ENCODE assay signal across 27 cellular contexts in the genomic region with DNA sequence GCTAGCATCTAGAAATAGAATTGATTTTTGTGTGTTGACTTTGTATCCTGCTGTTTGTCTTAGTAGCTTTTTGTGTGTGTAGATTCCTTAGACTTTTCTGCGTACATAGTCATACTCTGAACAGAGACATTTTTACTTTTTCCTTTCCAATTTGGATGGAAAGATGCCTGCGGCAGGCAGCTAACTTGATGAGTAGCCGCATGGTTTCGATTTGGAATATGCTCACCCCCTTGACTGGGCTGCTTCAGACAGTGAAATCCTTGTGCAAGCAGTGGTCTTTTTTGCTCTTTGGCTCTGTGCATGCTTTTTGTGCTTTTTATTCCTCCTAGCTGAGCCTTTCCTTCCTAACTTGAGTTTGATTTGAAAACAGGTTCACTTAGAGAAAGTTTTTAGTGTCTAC.
A peak's percentile ranks its signal among the peaks of the same experiment; 100 is the strongest.
DNase-seq lines count a peak whose midpoint lies in the region; ATAC-seq, FAIRE-seq and TF ChIP-seq lines count a peak whose summit lies in the region.
"Had no signal": no experiment of that assay in that cellular context is flagged by ENCODE, and none has a peak within 500 bp of the region (broad histone marks: within the 10 kb centered on the region; RNA-seq: fewer than 3 reads in every experiment).

No MANE protein-coding gene starts in this region.

- no peaks in the 10 kb centered on the region for H3K36me3 Mint-ChIP-seq in type B pancreatic cell
- H3K36me3 Mint-ChIP-seq: activated CD4-positive, alpha-beta memory T cell treated with anti-CD3 and anti-CD28 coated beads for 36 hours had no signal

- H3K4me1 ChIP-seq in HepG2 (ENCODE audit: insufficient read depth, low read length) (peaks cover 45% of the 10 kb centered on the region), right lobe of liver (no peaks in the 10 kb centered on the region), K562 (replicated peaks in 1 of 2; ENCODE audit: control insufficient read depth in 2 of 2, insufficient read depth in 2 of 2, low read length in 2 of 2) (peaks cover 7 to 34% of the 10 kb centered on the region in 2 experiments; a peak in 4 of 5 replicates), tibial artery (peaks cover 0 to 42% (median 18%) of the 10 kb centered on the region in 4 donors)
- H3K4me1 ChIP-seq: uterus had no signal

- H3K9me1 ChIP-seq in K562 (ENCODE audit: control insufficient read depth, insufficient read depth, low read length) = no peaks in the 10 kb centered on the region

- H3K27me3 ChIP-seq in HepG2 (ENCODE audit: control insufficient read depth in 1 of 2, insufficient read depth in 2 of 2, low read length in 2 of 2) (peaks cover 0 to 4% of the 10 kb centered on the region in 2 experiments; a peak in 1 of 5 replicates), right lobe of liver (no peaks in the 10 kb centered on the region), K562 (ENCODE audit: control insufficient read depth in 2 of 2, insufficient read depth in 2 of 2, low read length in 2 of 2) (no peaks in the 10 kb centered on the region), tibial artery (no peaks in the 10 kb centered on the region)
- H3K27me3 ChIP-seq: BLaER1, Peyer's patch, uterus had no signal

- H3K9me3 ChIP-seq in HepG2 (ENCODE audit: low read length) (no peaks in the 10 kb centered on the region), right lobe of liver (no peaks in the 10 kb centered on the region), K562 (replicated peaks; ENCODE audit: control insufficient read depth, insufficient read depth, low read depth, low read length) (no peaks in the 10 kb centered on the region), tibial artery (no peaks in the 10 kb centered on the region)
- H3K9me3 ChIP-seq: BLaER1, Peyer's patch, uterus had no signal

- POLR2A ChIA-PET in HepG2 (lab: Yijun Ruan, JAX) = no interaction called here
- POLR2A ChIA-PET in K562 (lab: Yijun Ruan, JAX) = interaction anchor here (0.6 to 1.8 kb wide), 4 partner anchors 10 to 67 kb away, joined by 3 to 5 read pairs (median 4); no protein-coding TSS in a partner anchor

- intact Hi-C loops in HepG2 (cut with micrococcal nuclease; ENCODE audit: unreplicated experiment) = no loop called here
- intact Hi-C loops in right lobe of liver (cut with DNase I) = no loop called here
- intact Hi-C loops in K562 (cut with micrococcal nuclease) = no loop called here
- intact Hi-C loops in tibial artery (cut with DNase I; ENCODE audit: low total_unique reads) = no loop called here

- no peaks in the 10 kb centered on the region for H4K20me1 ChIP-seq in HepG2 (ENCODE audit: insufficient read depth, low read length)
- H4K20me1 ChIP-seq in K562 (replicated peaks; ENCODE audit: control insufficient read depth, insufficient read depth, low read length) = no peaks in the 10 kb centered on the region
- H4K20me1 ChIP-seq: BLaER1 had no signal

- no peak for ATAC-seq in HepG2
- no peak for ATAC-seq in right lobe of liver
- ATAC-seq in K562 = no peak
- no peak for ATAC-seq in HG03520 (IDR thresholded peaks at IDR 0.05; ENCODE audit: unreplicated experiment)
- ATAC-seq: GM12878 had no signal

- H3K4me3 ChIP-seq in HepG2 (replicated peaks in 1 of 3; ENCODE audit: insufficient read depth in 1 of 3, low read depth in 2 of 3, low read length in 3 of 3) = no peak overlapping the region
- H3K4me3 ChIP-seq in right lobe of liver = no peak overlapping the region
- no peak overlapping the region; the same call in 1 of the 2 replicates for H3K4me3 ChIP-seq in K562
- H3K4me3 ChIP-seq in tibial artery = peak overlapping the region; percentile 17 to 30
- H3K4me3 ChIP-seq: BLaER1, GM12878, lung, Peyer's patch, SK-N-MC, uterus had no signal

- CTCF ChIA-PET in HepG2 (lab: Yijun Ruan, JAX; ENCODE audit: low intra/inter-chr PET ratio, low total read pairs) (no interaction called here), K562 (lab: Yijun Ruan, JAX; ENCODE audit: low intra/inter-chr PET ratio) (no interaction called here)

- 27% methylated on average over 4 of the region's 4 CpGs for WGBS in HepG2 (ENCODE audit: low lambda C conversion rate)
- 97% methylated on average over 4 of the region's 4 CpGs for WGBS in right lobe of liver (ENCODE audit: insufficient coverage, low coverage, low lambda C conversion rate, missing lambda C conversion rate)
- 37% methylated on average over 4 of the region's 4 CpGs for WGBS in K562 (ENCODE audit: insufficient coverage, low coverage, missing lambda C conversion rate)

- H3K27ac ChIP-seq in HepG2 (ENCODE audit: extremely low read length, insufficient read depth, low read length) (no peak overlapping the region), right lobe of liver (no peak overlapping the region), K562 (ENCODE audit: extremely low read depth, low read depth, low read length) (peak overlapping the region; percentile 61), tibial artery (peak overlapping the region; percentile 64 to 67)
- H3K27ac ChIP-seq: 22Rv1, BLaER1, Peyer's patch, SK-N-MC, uterus had no signal

- peaks cover 6% of the 10 kb centered on the region for H3K27me3 Mint-ChIP-seq in type B pancreatic cell

- in situ Hi-C loops in HepG2 (cut with HindIII; ENCODE audit: extremely low pct_ligation_motif_present, low pct_unique_long_range_greater_than_20kb) (no loop called here), K562 (cut with MboI) (no loop called here)

- peak overlapping the region; percentile 55 for H3K4me2 ChIP-seq in HepG2 (ENCODE audit: low read depth, low read length)
- H3K4me2 ChIP-seq in K562 (ENCODE audit: insufficient read depth, low read length) = peak overlapping the region; percentile 65
- H3K4me2 ChIP-seq: BLaER1 had no signal

- FAIRE-seq in HepG2 (lab: Jason Lieb, UNC) (no peak), K562 (lab: Jason Lieb, UNC) (no peak)
- FAIRE-seq: GM12878, kidney had no signal

- BruUV-seq in HepG2 (replicated peaks; lab: Mats Ljungman, UMichigan) (no TSS peak), K562 (replicated peaks; lab: Mats Ljungman, UMichigan) (no TSS peak)

- H3K4me1 Mint-ChIP-seq in type B pancreatic cell (ENCODE audit: unreplicated experiment) = peaks cover 9% of the 10 kb centered on the region

- no peak for TF ChIP-seq POLR2A in HepG2 (IDR thresholded peaks at IDR 0.05; ENCODE audit: insufficient read depth in 1 of 2, low read depth in 2 of 2, low read length in 2 of 2)
- no peak for TF ChIP-seq POLR2A in right lobe of liver (IDR thresholded peaks at IDR 0.05)
- TF ChIP-seq POLR2A in K562 (conservative IDR thresholded peaks at IDR 0.05) = no peak

- H3K36me3 ChIP-seq in HepG2 (replicated peaks in 1 of 2; ENCODE audit: control insufficient read depth in 1 of 2, insufficient read depth in 2 of 2, low read length in 2 of 2) (no peaks in the 10 kb centered on the region), right lobe of liver (no peaks in the 10 kb centered on the region), K562 (ENCODE audit: control insufficient read depth, insufficient read depth, low read length) (no peaks in the 10 kb centered on the region), tibial artery (no peaks in the 10 kb centered on the region)
- H3K36me3 ChIP-seq: BLaER1, Peyer's patch, uterus had no signal

- no peak for DNase-seq in HepG2 (ENCODE audit: low spot score)
- DNase-seq in right lobe of liver = no peak
- peak in 1 of 4 experiments; percentile 31 for DNase-seq in K562 (ENCODE audit: extremely low read depth in 1 of 4, low spot score in 3 of 4)
- peak; percentile 23 for DNase-seq in fibroblast of the conjunctiva (ENCODE audit: low read depth)
- no peak for DNase-seq in tibial artery
- no peak for DNase-seq in type B pancreatic cell (ENCODE audit: extremely low spot score, unreplicated experiment)
- DNase-seq in midbrain (lab: John Stamatoyannopoulos, UW) = no peak
- DNase-seq: activated CD4-positive, alpha-beta memory T cell treated with anti-CD3 and anti-CD28 coated beads for 36 hours; activated naive CD4-positive, alpha-beta T cell treated with Interleukin-2 at 50 U/mL for 16 hours; activated T-cell treated with anti-CD3 and anti-CD28 coated beads, Interleukin-2, amount 50 U/mL, for 1 hour; anterior cingulate cortex; central memory CD4-positive, alpha-beta T cell; effector memory CD4-positive, alpha-beta T cell; kidney; NCI-H1930; NCI-H446; nucleus accumbens; Peyer's patch; retina; stimulated activated CD4-positive, alpha-beta T cell treated with anti-CD3 and anti-CD28 coated beads, Interleukin-4, amount 100 ng/mL, for 4 hours; uterus had no signal

- H3K79me2 ChIP-seq in HepG2 (ENCODE audit: insufficient read depth, low read length) = no peaks in the 10 kb centered on the region
- peaks cover 3% of the 10 kb centered on the region; the same call in 1 of the 3 replicates for H3K79me2 ChIP-seq in K562 (ENCODE audit: control insufficient read depth, insufficient read depth, low read length)

- no peak for TF ChIP-seq CTCF in HepG2 (CRISPR knock-in tag; IDR thresholded peaks at IDR 0.05)
- TF ChIP-seq CTCF in right lobe of liver (IDR thresholded peaks at IDR 0.05) = no peak
- TF ChIP-seq CTCF in K562 (IDR thresholded peaks at IDR 0.05 in 2 of 3, conservative IDR thresholded peaks at IDR 0.05 in 1 of 3; ENCODE audit: insufficient read depth in 2 of 3, low read depth in 1 of 3, low read length in 3 of 3) = no peak
- no peak for TF ChIP-seq CTCF in tibial artery (IDR thresholded peaks at IDR 0.05)
- no peak for TF ChIP-seq CTCF in type B pancreatic cell (conservative IDR thresholded peaks at IDR 0.05)

- H3K9ac ChIP-seq in HepG2 (ENCODE audit: insufficient read depth, low read depth, low read length) (no peak overlapping the region), K562 (ENCODE audit: insufficient read depth in 1 of 2, low read depth in 2 of 2, low read length in 2 of 2) (peak overlapping the region in 1 of 2 experiments; percentile 53; a peak in 2 of 4 replicates)
- H3K9ac ChIP-seq: BLaER1 had no signal

- H3K9me3 Mint-ChIP-seq in type B pancreatic cell = no peaks in the 10 kb centered on the region
- H3K9me3 Mint-ChIP-seq: activated CD4-positive, alpha-beta memory T cell treated with anti-CD3 and anti-CD28 coated beads for 36 hours had no signal

- H3K4me3 Mint-ChIP-seq in type B pancreatic cell = no peak overlapping the region
- H3K4me3 Mint-ChIP-seq: activated CD4-positive, alpha-beta memory T cell treated with anti-CD3 and anti-CD28 coated beads for 36 hours had no signal

- H2AFZ ChIP-seq in HepG2 (ENCODE audit: low read length) (no peak overlapping the region), K562 (ENCODE audit: low read depth, low read length) (peak overlapping the region; percentile 90)

- H3K27ac Mint-ChIP-seq in type B pancreatic cell = no peak overlapping the region
- H3K27ac Mint-ChIP-seq: activated CD4-positive, alpha-beta memory T cell treated with anti-CD3 and anti-CD28 coated beads for 36 hours had no signal

- TF ChIP-seq EP300 in HepG2 (IDR thresholded peaks at IDR 0.05; ENCODE audit: low read depth in 2 of 2, low read length in 2 of 2) (no peak), HepG2 (CRISPR knock-in tag; IDR thresholded peaks at IDR 0.05; ENCODE audit: borderline replicate concordance) (no peak), K562 (IDR thresholded peaks at IDR 0.05; ENCODE audit: low read length) (no peak)

- TF ChIP-seq RAD21 in HepG2 (CRISPR knock-in tag; IDR thresholded peaks at IDR 0.05) (no peak), K562 (CRISPR knock-in tag; conservative IDR thresholded peaks at IDR 0.05 in 1 of 2, IDR thresholded peaks at IDR 0.05 in 1 of 2) (no peak)

TF ChIP-seq in HepG2, 621 proteins besides CTCF, POLR2A, EP300 and RAD21 (continues in another document):
- no peak for TF ChIP-seq ZFAT (CRISPR knock-in tag; conservative IDR thresholded peaks at IDR 0.05)

Comparison
In these comparisons a context has a peak if more than half of its experiments do, and no peak if none do; other contexts are left out.
1. H3K27ac ChIP-seq: peak in K562 (single experiment) and tibial artery (2 of 2); none in HepG2 (single experiment) and right lobe of liver (0 of 3).
2. H3K4me3 ChIP-seq: peak in tibial artery (2 of 2); none in HepG2 (0 of 3), right lobe of liver (0 of 3) and K562 (single experiment).